ENCODE assay signal across 32 cellular contexts in genomic region chr7:123060446-123060845, GRCh38.
"Had no signal": no experiment of that assay in that cellular context is flagged by ENCODE, and none has a peak within 500 bp of the region (broad histone marks: within the 10 kb centered on the region; RNA-seq: fewer than 3 reads in every experiment).

No MANE protein-coding gene starts in this region.

- H3K4me1 ChIP-seq: lower lobe of right lung, pancreas, prostate gland, suprapubic skin, tibial artery, upper lobe of right lung had no signal

- H3K27me3 Mint-ChIP-seq: naive thymus-derived CD8-positive, alpha-beta T cell; stimulated activated naive CD8-positive, alpha-beta T cell treated with anti-CD3 and anti-CD28 coated beads, Interleukin-15, Interleukin-2, amounts not matched to agents 100 ng/mL and 50 ng/mL, for 24 hours had no signal

- ATAC-seq: left cardiac atrium; left lobe of liver; lower lobe of right lung; naive thymus-derived CD8-positive, alpha-beta T cell; pancreas; right cardiac atrium; sciatic nerve; stimulated activated effector memory CD8-positive, alpha-beta T cell treated with anti-CD3 and anti-CD28 coated beads, Interleukin-12 subunit alpha, Interleukin-12 subunit beta, amount 100 ng/mL, for 72 hours; upper lobe of right lung had no signal

- H3K9me3 ChIP-seq: lower lobe of right lung, pancreas, prostate gland, suprapubic skin, thoracic aorta, tibial artery, upper lobe of right lung had no signal

- H3K9me3 Mint-ChIP-seq: nephron, neural crest cell had no signal

- H3K4me3 ChIP-seq: hepatocyte, lower lobe of right lung, pancreas, prostate gland, skin epidermis, suprapubic skin, thoracic aorta, tibial artery, upper lobe of right lung had no signal

- H3K27ac Mint-ChIP-seq: naive thymus-derived CD8-positive, alpha-beta T cell; nephron; stimulated activated effector memory CD8-positive, alpha-beta T cell treated with anti-CD3 and anti-CD28 coated beads, Interleukin-12 subunit alpha, Interleukin-12 subunit beta, amount 100 ng/mL, for 72 hours; stimulated activated naive CD8-positive, alpha-beta T cell treated with anti-CD3 and anti-CD28 coated beads, Interleukin-15, Interleukin-2, amounts not matched to agents 100 ng/mL and 50 ng/mL, for 24 hours had no signal

- FAIRE-seq: keratinocyte, urothelium cell line had no signal

- H3K27me3 ChIP-seq: hepatocyte, pancreas, suprapubic skin, tibial artery, upper lobe of right lung had no signal

- H3K4me3 Mint-ChIP-seq: naive thymus-derived CD8-positive, alpha-beta T cell; nephron; neural crest cell; stimulated activated effector memory CD8-positive, alpha-beta T cell treated with anti-CD3 and anti-CD28 coated beads, Interleukin-12 subunit alpha, Interleukin-12 subunit beta, amount 100 ng/mL, for 72 hours; stimulated activated naive CD8-positive, alpha-beta T cell treated with anti-CD3 and anti-CD28 coated beads, Interleukin-15, Interleukin-2, amounts not matched to agents 100 ng/mL and 50 ng/mL, for 24 hours had no signal

- H3K27ac ChIP-seq: hepatocyte, lower lobe of right lung, pancreas, prostate gland, skin epidermis, suprapubic skin, thoracic aorta, tibial artery, upper lobe of right lung had no signal

- H3K79me2 ChIP-seq: hepatocyte had no signal

- DNase-seq: kidney glomerular epithelial cell; left cardiac atrium; lower lobe of right lung; mammary epithelial cell; mesenchymal stem cell; naive thymus-derived CD8-positive, alpha-beta T cell; nucleus accumbens; pancreas; posterior cingulate gyrus; retina; right cardiac atrium; stimulated activated CD4-positive, alpha-beta T cell treated with anti-CD3 and anti-CD28 coated beads, Interleukin-12 subunit alpha, Interleukin-12 subunit beta, amount 100 ng/mL, for 4 hours; stimulated activated CD4-positive, alpha-beta T cell treated with anti-CD3 and anti-CD28 coated beads, Interleukin-15, amount 100 ng/mL, for 24 hours; stimulated activated CD4-positive, alpha-beta T cell treated with anti-CD3 and anti-CD28 coated beads, Interleukin-2, amount 100 ng/mL, for 24 hours; stimulated activated CD4-positive, alpha-beta T cell treated with anti-CD3 and anti-CD28 coated beads, Interleukin-4, amount 100 ng/mL, for 24 hours; stimulated activated naive CD4-positive, alpha-beta T cell; tibial artery; trophoblast cell; upper lobe of right lung had no signal

- H3K36me3 ChIP-seq: lower lobe of right lung, pancreas, prostate gland, suprapubic skin, thoracic aorta, tibial artery, upper lobe of right lung had no signal

- H3K4me1 Mint-ChIP-seq: naive thymus-derived CD8-positive, alpha-beta T cell; nephron; neural crest cell; stimulated activated effector memory CD8-positive, alpha-beta T cell treated with anti-CD3 and anti-CD28 coated beads, Interleukin-12 subunit alpha, Interleukin-12 subunit beta, amount 100 ng/mL, for 72 hours had no signal

- H3K4me2 ChIP-seq: hepatocyte had no signal

- H2AFZ ChIP-seq: hepatocyte had no signal

- H3K36me3 Mint-ChIP-seq: naive thymus-derived CD8-positive, alpha-beta T cell; stimulated activated effector memory CD8-positive, alpha-beta T cell treated with anti-CD3 and anti-CD28 coated beads, Interleukin-12 subunit alpha, Interleukin-12 subunit beta, amount 100 ng/mL, for 72 hours had no signal
